In the genomic region with DNA sequence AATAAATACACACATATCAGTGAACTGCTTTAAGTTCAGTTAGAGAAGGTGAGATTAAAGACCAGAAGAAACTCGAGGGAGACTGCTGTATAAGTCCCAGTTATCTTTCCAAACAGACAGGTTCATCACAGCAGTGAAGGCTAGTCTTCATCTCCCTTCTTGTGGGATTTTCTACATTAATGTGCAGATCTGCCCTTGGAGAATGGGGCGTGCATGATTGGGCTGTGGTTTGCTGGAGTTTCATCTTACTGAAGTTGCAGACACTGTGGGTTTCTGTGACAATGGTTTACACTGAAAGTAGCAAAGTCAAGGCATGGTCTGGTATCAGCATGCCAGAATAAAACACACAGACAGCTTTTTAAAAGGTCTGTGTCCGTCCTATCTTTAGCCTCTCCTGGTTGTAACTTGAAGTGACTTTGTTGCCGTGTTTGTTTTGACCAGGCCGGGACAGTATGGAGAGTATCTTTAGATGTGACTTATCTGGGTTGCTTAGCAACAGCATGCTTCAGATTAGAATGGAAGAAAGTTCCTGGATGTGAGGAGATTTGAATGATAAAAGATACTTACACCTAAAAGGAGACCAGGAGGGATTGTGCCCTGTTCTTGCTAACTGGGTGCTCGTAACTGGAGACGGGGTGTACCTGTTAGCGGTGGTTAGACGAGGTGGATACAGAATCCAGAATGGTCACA, we compare ENCODE assay signal across 8 cellular contexts. TPM values are rescaled to one million over a fixed set of nuclear protein-coding genes. Genes with fewer than 3 reads are reported as not detected.
DNase-seq lines count a peak whose midpoint lies in the region; TF ChIP-seq lines count a peak whose summit lies in the region.

No MANE protein-coding gene starts in this region.

- DNase-seq in MCF 10A (ENCODE audit: unreplicated experiment), result no peak
- DNase-seq in mesothelial cell of epicardium (ENCODE audit: low spot score in 2 of 2, unreplicated experiment in 2 of 2), result no peak
- no peak for DNase-seq in cerebellar cortex (ENCODE audit: low spot score)
- no peak for DNase-seq in NCI-H2171 treated with DMSO at 0.1 percent for 48 hours (lab: John Stamatoyannopoulos, UW)
- no peak for DNase-seq in WERI-Rb-1
- DNase-seq in NCI-H69 (lab: John Stamatoyannopoulos, UW), result no peak

- H3K36me3 ChIP-seq in ACC112 (ENCODE audit: insufficient read depth, low read length) (0 out of 2 replicates have a peak, but pooled peaks cover 4% of the 10 kb centered on the region), WERI-Rb-1 (peaks cover 8% of the 10 kb centered on the region)

- TSS peak; percentile 40 for BruUV-seq in MCF 10A (replicated peaks; lab: Mats Ljungman, UMichigan)

- no peaks in the 10 kb centered on the region for H3K27me3 ChIP-seq in ACC112 (ENCODE audit: insufficient read depth, low read length)
- no peaks in the 10 kb centered on the region for H3K27me3 ChIP-seq in WERI-Rb-1 (ENCODE audit: insufficient read depth, low read depth, severe bottlenecking)

- peaks cover 68% of the 10 kb centered on the region for H3K79me2 ChIP-seq in ACC112 (ENCODE audit: control insufficient read depth, insufficient read depth, low read length, unreplicated experiment)

- H3K4me3 Mint-ChIP-seq in IgD-negative memory B cell (peak overlapping the region; percentile 63 to 94 (median 91)), MCF 10A (ENCODE audit: unreplicated experiment) (peak overlapping the region; percentile 84), mesothelial cell of epicardium (peak overlapping the region; percentile 91)

- H3K4me1 ChIP-seq in ACC112 (ENCODE audit: control insufficient read depth, insufficient read depth, low read length, unreplicated experiment), result peaks cover 13% of the 10 kb centered on the region

- no peaks in the 10 kb centered on the region for H3K9me3 Mint-ChIP-seq in IgD-negative memory B cell
- no peaks in the 10 kb centered on the region for H3K9me3 Mint-ChIP-seq in MCF 10A (ENCODE audit: unreplicated experiment)
- no peaks in the 10 kb centered on the region for H3K9me3 Mint-ChIP-seq in mesothelial cell of epicardium

- POLR2A ChIA-PET in MCF 10A (lab: Yijun Ruan, JAX), result interaction anchor here (0.5 to 2.5 kb wide), 3 partner anchors 16 to 186 kb away, joined by 3 to 12 read pairs (median 5); a partner anchor contains a TSS

- H3K36me3 Mint-ChIP-seq in IgD-negative memory B cell (no peaks in the 10 kb centered on the region), MCF 10A (ENCODE audit: insufficient read depth, unreplicated experiment) (peaks cover 17% of the 10 kb centered on the region), mesothelial cell of epicardium (no peaks in the 10 kb centered on the region)

- H3K27ac ChIP-seq in ACC112 (ENCODE audit: low read depth, low read length) (peak overlapping the region; percentile 77; the same call in 1 of the 2 replicates), WERI-Rb-1 (no peak overlapping the region)

- H3K4me3 ChIP-seq in ACC112 (ENCODE audit: low read depth, low read length) (peak overlapping the region; percentile 91), WERI-Rb-1 (ENCODE audit: low read depth, low read length) (no peak overlapping the region)

- intact Hi-C loops in MCF 10A (cut with micrococcal nuclease), result loop anchor here (2.0 to 5.0 kb wide), 2 partner anchors 59 to 197 kb away; a partner anchor contains a TSS

- H3K27ac Mint-ChIP-seq in IgD-negative memory B cell, result peak overlapping the region; percentile 49 to 87 (median 72)
- peak overlapping the region; percentile 72 for H3K27ac Mint-ChIP-seq in MCF 10A (ENCODE audit: low read depth, unreplicated experiment)
- peak overlapping the region; percentile 97 for H3K27ac Mint-ChIP-seq in mesothelial cell of epicardium

- no peak for TF ChIP-seq CTCF in MCF 10A (IDR thresholded peaks at IDR 0.05; ENCODE audit: unreplicated experiment)
- no peak for TF ChIP-seq CTCF in mesothelial cell of epicardium (IDR thresholded peaks at IDR 0.05; ENCODE audit: unreplicated experiment)
- TF ChIP-seq CTCF in WERI-Rb-1 (IDR thresholded peaks at IDR 0.05; ENCODE audit: low read depth, low read length), result no peak

- no peaks in the 10 kb centered on the region for H3K9me3 ChIP-seq in WERI-Rb-1 (ENCODE audit: severe bottlenecking)

- CTCF ChIA-PET in MCF 10A (lab: Yijun Ruan, JAX), result interaction anchor here (0.5 kb wide), 1 partner anchor 297 kb away, joined by 3 read pairs; no protein-coding TSS in a partner anchor

- no peaks in the 10 kb centered on the region for H3K27me3 Mint-ChIP-seq in IgD-negative memory B cell
- no peaks in the 10 kb centered on the region for H3K27me3 Mint-ChIP-seq in MCF 10A (ENCODE audit: insufficient read depth, unreplicated experiment)
- no peaks in the 10 kb centered on the region for H3K27me3 Mint-ChIP-seq in mesothelial cell of epicardium (ENCODE audit: low read depth)

- H3K4me1 Mint-ChIP-seq in IgD-negative memory B cell (peaks cover 34 to 40% (median 35%) of the 10 kb centered on the region in 3 donors), MCF 10A (ENCODE audit: insufficient read depth, unreplicated experiment) (peaks cover 31% of the 10 kb centered on the region), mesothelial cell of epicardium (peaks cover 34% of the 10 kb centered on the region)

- no peak overlapping the region for H2AFZ ChIP-seq in ACC112 (ENCODE audit: low read length, unreplicated experiment)

RNA-seq across cellular contexts. Expression of a gene that starts 16.1 kb away (rescaled TPM):
- 36.5 TPM for polyA plus RNA-seq in IgD-negative memory B cell
- total RNA-seq in MCF 10A (2022) (38.6 and 40.8 TPM in 2 replicates), mesothelial cell of epicardium (49.7 to 52.2 TPM (median 50.6 TPM) in 3 replicates)

RNA-seq across cellular contexts. Expression of a gene that starts 16.2 kb away (rescaled TPM):
- polyA plus RNA-seq in IgD-negative memory B cell, result 1.0 TPM
- total RNA-seq in MCF 10A (2022) (2.3 and 2.5 TPM in 2 replicates), mesothelial cell of epicardium (3.5 to 3.9 TPM (median 3.6 TPM) in 3 replicates)

RNA-seq across cellular contexts. Expression of a gene that starts 35.7 kb away (rescaled TPM):
- not detected for polyA plus RNA-seq in IgD-negative memory B cell
- total RNA-seq in MCF 10A (2022) (not detected in 2 replicates), mesothelial cell of epicardium (not detected in 3 replicates)

RNA-seq across cellular contexts. Expression of a gene that starts 41.3 kb away (rescaled TPM):
- polyA plus RNA-seq in IgD-negative memory B cell, result 3.9 TPM
- total RNA-seq in MCF 10A (2022) (29.5 and 33.1 TPM in 2 replicates), mesothelial cell of epicardium (30.1 to 36.4 TPM (median 36.0 TPM) in 3 replicates)

RNA-seq across cellular contexts. Expression of a gene that starts 58.5 kb away (rescaled TPM):
- 15.5 TPM for polyA plus RNA-seq in IgD-negative memory B cell
- total RNA-seq in MCF 10A (2022) (7.5 and 8.9 TPM in 2 replicates), mesothelial cell of epicardium (18.1 to 19.3 TPM (median 19.3 TPM) in 3 replicates)
